ENCODE assay signal across 8 cellular contexts in the genomic region with DNA sequence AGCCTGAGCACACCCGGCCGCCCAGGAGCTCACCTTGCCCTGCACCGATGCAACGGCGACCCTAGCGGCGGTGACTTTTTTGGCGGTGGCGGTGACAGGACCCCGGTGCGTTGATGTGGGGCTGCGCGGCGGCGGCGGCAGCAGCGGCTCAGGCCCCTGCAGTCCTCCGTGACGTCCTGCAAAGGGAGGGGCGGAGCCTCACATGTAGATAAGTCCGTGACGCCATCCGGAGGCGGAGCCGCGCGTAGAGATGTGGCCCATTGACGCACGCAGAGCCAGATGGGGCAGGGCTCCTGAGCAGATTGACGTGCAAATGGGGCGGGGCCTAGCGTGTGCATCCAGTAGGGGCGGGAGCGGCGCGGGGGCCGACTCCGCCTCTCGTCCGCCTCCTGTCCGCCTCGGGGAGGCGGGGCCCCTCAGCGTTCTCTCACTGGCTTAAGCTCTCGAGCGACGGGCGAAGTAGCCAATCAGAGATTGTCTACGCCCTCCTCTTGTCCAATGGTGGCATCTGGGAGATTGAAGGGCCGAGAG. TPM values are rescaled to one million over a fixed set of nuclear protein-coding genes. Genes with fewer than 3 reads are reported as not detected.
DNase-seq lines count a peak whose midpoint lies in the region; ATAC-seq, FAIRE-seq and TF ChIP-seq lines count a peak whose summit lies in the region.

TSS of gene RAB3A (minus strand) at position 180 of the 531 bp plus-strand sequence. CDS start 1,302 bp downstream, outside the sequence.

- FAIRE-seq in HTR-8/SVneo (lab: Jason Lieb, UNC) (peak; percentile 99), H1 (lab: Jason Lieb, UNC) (peak; percentile 7)

- 0 out of 2 replicates have a peak within 1 kb of the TSS, but pooled peaks have one; percentile 48 for H2BK20ac ChIP-seq in H1 (ENCODE audit: low read length)

- CTCF ChIA-PET in H1 (lab: Charles Lee; ENCODE audit: partially characterized antibody): interaction anchor here (0.6 to 11.5 kb wide), 12 partner anchors 9 to 134 kb away, joined by 3 to 305 read pairs (median 3); partner anchors contain the start of gene PDE4C

- H3K9me3 Mint-ChIP-seq in memory B cell: no peaks in the 10 kb centered on the region

- H2BK15ac ChIP-seq in H1 (ENCODE audit: low read length): peak within 1 kb of the TSS; percentile 2; the same call in 1 of the 2 replicates

- H3K27me3 ChIP-seq in H1 (replicated peaks in 1 of 4; ENCODE audit: control insufficient read depth in 3 of 4, extremely low read depth in 1 of 4, insufficient read depth in 3 of 4, low read length in 3 of 4): no peaks in the 10 kb centered on the region; a peak in 1 of 7 replicates

- peak within 1 kb of the TSS; percentile 87 for H2BK5ac ChIP-seq in H1 (ENCODE audit: low read depth, low read length)

- no peak for TF ChIP-seq POLR2A in H1 (IDR thresholded peaks at IDR 0.05; ENCODE audit: control extremely low read depth in 1 of 2, low read depth in 2 of 2, low read length in 2 of 2)

- peak; percentile 100 for DNase-seq in COR-L47 (lab: John Stamatoyannopoulos, UW)
- DNase-seq in HTR-8/SVneo (ENCODE audit: insufficient read length, low spot score): peak; percentile 100
- DNase-seq in NOMO-1 treated with dmso at 0.1 percent for 144 hours (lab: John Stamatoyannopoulos, UW; ENCODE audit: unreplicated experiment): peak; percentile 100
- peak; percentile 99 for DNase-seq in activated CD8-positive, alpha-beta memory T cell treated with anti-CD3 and anti-CD28 coated beads, Interleukin-2, amount 50 U/mL, for 1 hour (ENCODE audit: extremely low read depth)
- DNase-seq in H1 (ENCODE audit: low read depth in 1 of 2, low spot score in 2 of 2): peak; percentile 97 to 100
- DNase-seq in memory B cell (ENCODE audit: low spot score in 2 of 2): peak; percentile 96 to 97
- peak; percentile 99 for DNase-seq in stimulated activated CD8-positive, alpha-beta memory T cell treated with anti-CD3 and anti-CD28 coated beads, Interleukin-12 subunit alpha, Interleukin-12 subunit beta, amount 100 ng/mL, for 1 hour (ENCODE audit: low read depth)

- no peak within 1 kb of the TSS for H3K4ac ChIP-seq in H1 (replicated peaks; ENCODE audit: insufficient read length, low read depth, low read length)

- H3K27ac ChIP-seq in H1 (ENCODE audit: low read depth, low read length): peak within 1 kb of the TSS; percentile 76

- ATAC-seq in GM21381 (IDR thresholded peaks at IDR 0.05; ENCODE audit: unreplicated experiment): peak; percentile 88
- peak; percentile 81 for ATAC-seq in memory B cell (ENCODE audit: low read depth)

- H4K8ac ChIP-seq in H1 (ENCODE audit: extremely low read depth, insufficient read depth, low read length): peak within 1 kb of the TSS; percentile 75; the same call in 1 of the 2 replicates

- peaks cover 16% of the 10 kb centered on the region for H3K4me1 Mint-ChIP-seq in memory B cell

- no peak within 1 kb of the TSS for H2AFZ ChIP-seq in H1 (ENCODE audit: low read length)

- H4K91ac ChIP-seq in H1 (replicated peaks; ENCODE audit: insufficient read length, low read length): peak within 1 kb of the TSS; percentile 63

- peak within 1 kb of the TSS; percentile 93 for H3K4me3 Mint-ChIP-seq in memory B cell

- H3K23ac ChIP-seq in H1 (ENCODE audit: insufficient read length): no peak within 1 kb of the TSS

- TF ChIP-seq RAD21 in H1 (IDR thresholded peaks at IDR 0.05 in 1 of 2, conservative IDR thresholded peaks at IDR 0.05 in 1 of 2; ENCODE audit: low read depth in 2 of 2, low read length in 2 of 2): no peak

- TF ChIP-seq EP300 in H1 (IDR thresholded peaks at IDR 0.05; ENCODE audit: borderline replicate concordance in 1 of 2, low read depth in 2 of 2, low read length in 2 of 2): no peak

- peak within 1 kb of the TSS; percentile 84 for H3K18ac ChIP-seq in H1 (ENCODE audit: extremely low read depth, low read length)

- H3K79me2 ChIP-seq in H1 (ENCODE audit: control insufficient read depth in 1 of 2, insufficient read depth in 2 of 2, low read length in 2 of 2): 0 out of 4 replicates have a peak, but pooled peaks cover 0 to 4% of the 10 kb centered on the region in 2 experiments

- peaks cover 1 to 13% of the 10 kb centered on the region in 2 experiments for H4K20me1 ChIP-seq in H1 (replicated peaks in 1 of 2; ENCODE audit: control insufficient read depth in 1 of 2, insufficient read depth in 2 of 2, low read length in 2 of 2)

- peak within 1 kb of the TSS; percentile 79 to 92 for H3K4me2 ChIP-seq in H1 (ENCODE audit: insufficient read depth in 1 of 2, low read depth in 2 of 2, low read length in 2 of 2)

- peak within 1 kb of the TSS in 3 of 4 experiments; percentile 52 to 70 (median 67); a peak in 6 of 7 replicates for H3K9ac ChIP-seq in H1 (replicated peaks in 1 of 4; ENCODE audit: extremely low read depth in 1 of 4, low read depth in 3 of 4, low read length in 3 of 4)

- H3K36me3 ChIP-seq in H1 (ENCODE audit: control insufficient read depth in 2 of 4, insufficient read depth in 4 of 4, low read length in 3 of 4): peaks cover 0 to 3% (median 1%) of the 10 kb centered on the region in 4 experiments; a peak in 5 of 8 replicates

- H3K56ac ChIP-seq in H1 (replicated peaks; ENCODE audit: insufficient read length, low read depth, low read length): peak within 1 kb of the TSS; percentile 94

- H4K5ac ChIP-seq in H1 (ENCODE audit: insufficient read length, low read depth, low read length): peak within 1 kb of the TSS; percentile 73

- peak within 1 kb of the TSS; percentile 68 for H2BK12ac ChIP-seq in H1 (ENCODE audit: low read depth, low read length)

- H3K79me1 ChIP-seq in H1 (ENCODE audit: low read depth, low read length): peaks cover 5% of the 10 kb centered on the region; the same call in 1 of the 2 replicates

- H3K27ac Mint-ChIP-seq in memory B cell: peak within 1 kb of the TSS; percentile 94

- peaks cover 0 to 11% (median 7%) of the 10 kb centered on the region in 4 experiments; a peak in 5 of 7 replicates for H3K4me1 ChIP-seq in H1 (replicated peaks in 1 of 4; ENCODE audit: control insufficient read depth in 3 of 4, insufficient read depth in 4 of 4, low read length in 3 of 4)

- H3K23me2 ChIP-seq in H1 (ENCODE audit: low read depth, low read length): peaks cover 12% of the 10 kb centered on the region

- H2BK120ac ChIP-seq in H1 (replicated peaks; ENCODE audit: low read depth, low read length): peak within 1 kb of the TSS; percentile 51

- H3K9me3 ChIP-seq in H1 (ENCODE audit: insufficient read depth in 2 of 2, low read depth in 1 of 2, low read length in 1 of 2): no peaks in the 10 kb centered on the region

- no peak within 1 kb of the TSS for H2AK5ac ChIP-seq in H1 (ENCODE audit: low read depth, low read length)

- H3K36me3 Mint-ChIP-seq in memory B cell: peaks cover 4% of the 10 kb centered on the region

- H3K27me3 Mint-ChIP-seq in memory B cell: no peaks in the 10 kb centered on the region

- 1% methylated on average over 43 of the region's 50 CpGs; no CpG with 5 or more reads in 1 of the 2 experiments for WGBS in H1 (ENCODE audit: extremely low coverage in 1 of 2, insufficient coverage in 1 of 2, insufficient read length in 1 of 2, insufficient replicate concordance in 2 of 2, low coverage in 1 of 2, low lambda C conversion rate in 2 of 2, missing lambda C conversion rate in 1 of 2), 2 experiments

- H3K14ac ChIP-seq in H1 (ENCODE audit: insufficient read length): no peak within 1 kb of the TSS

- H3K4me3 ChIP-seq in H1 (ENCODE audit: extremely low read depth in 1 of 4, insufficient read depth in 2 of 4, low read depth in 3 of 4, low read length in 4 of 4): peak within 1 kb of the TSS; percentile 56 to 83 (median 78)

- POLR2A ChIA-PET in H1 (lab: Charles Lee; ENCODE audit: partially characterized antibody): interaction anchor here (0.6 to 7.3 kb wide), 11 partner anchors 9 to 271 kb away, joined by 3 to 65 read pairs (median 6); partner anchors contain the start of genes CCDC124, JUND and MPV17L2

- peak in 2 of 3 experiments; percentile 14 to 20; a peak in 1 of 4 replicates for TF ChIP-seq CTCF in H1 (IDR thresholded peaks at IDR 0.05; ENCODE audit: control extremely low read depth in 1 of 3, insufficient read depth in 1 of 3, low read depth in 1 of 3, low read length in 3 of 3)

TF ChIP-seq in H1, 55 proteins besides CTCF, POLR2A, EP300 and RAD21 (continues in another document):
- TF ChIP-seq PHF8 (conservative IDR thresholded peaks at IDR 0.05; ENCODE audit: low read depth, low read length) (no peak), SUZ12 (IDR thresholded peaks at IDR 0.05; ENCODE audit: low read length) (no peak), MAFK (IDR thresholded peaks at IDR 0.05; ENCODE audit: low read depth, low read length) (no peak), BCL11A (IDR thresholded peaks at IDR 0.05; ENCODE audit: low read depth in 2 of 2, low read length in 2 of 2) (no peak), CHD2 (IDR thresholded peaks at IDR 0.05; ENCODE audit: low read length) (peak; percentile 97), YY1 (IDR thresholded peaks at IDR 0.05; ENCODE audit: low read depth, low read length) (no peak), ATF2 (IDR thresholded peaks at IDR 0.05; ENCODE audit: low read length) (no peak), RFX5 (IDR thresholded peaks at IDR 0.05; ENCODE audit: borderline replicate concordance, low read depth, low read length) (no peak)

RNA-seq across cellular contexts. Expression of gene RAB3A, which starts in this region (rescaled TPM):
- 14.2 and 14.3 TPM in 2 replicates for total RNA-seq in H1 (2021; fragmentation: NEBNext Ultra II Directional; extraction: Animal tissue kit (Norgen Biotek cat#: 25700))
- polyA plus RNA-seq in H1 (2011; rRNA removed): 13.6 and 18.6 TPM in 2 replicates
- 7.1 TPM for polyA plus RNA-seq in H1 (2011; cell fraction: cytosol; rRNA removed)
- polyA plus RNA-seq in H1 (2011; cell fraction: nucleus; rRNA removed): 26.7 TPM
- 10.0 to 16.5 TPM (median 14.3 TPM) in 4 replicates for polyA plus RNA-seq in H1 (2012, experiment 1 of 2)
- 11.5 TPM for polyA plus RNA-seq in H1 (2012, experiment 2 of 2)
- 12.1 TPM for polyA plus RNA-seq in H1 (2013, experiment 1 of 2)
- 13.1 TPM for polyA plus RNA-seq in H1 (2013, experiment 2 of 2)
- 42.9 and 47.7 TPM in 2 replicates for polyA minus RNA-seq in H1 (2011; rRNA and poly(A)+ RNA removed)
- polyA minus RNA-seq in H1 (2011; cell fraction: cytosol; rRNA and poly(A)+ RNA removed): 23.5 TPM
- 17.7 TPM for polyA minus RNA-seq in H1 (2011; cell fraction: nucleus; rRNA and poly(A)+ RNA removed)

Comparison
In these comparisons a context has a peak if more than half of its experiments do, and no peak if none do; other contexts are left out.
1. Peak in every context shown above with its lines: DNase-seq, ATAC-seq, H3K4me3 ChIP-seq and H3K27ac ChIP-seq.